ENCODE assay signal across 9 cellular contexts in genomic region chr4:40991908-40992307, GRCh38.
DNase-seq lines count a peak whose midpoint lies in the region; ATAC-seq and TF ChIP-seq lines count a peak whose summit lies in the region.
"Had no signal": no experiment of that assay in that cellular context is flagged by ENCODE, and none has a peak within 500 bp of the region (broad histone marks: within the 10 kb centered on the region; RNA-seq: fewer than 3 reads in every experiment).

No MANE protein-coding gene starts in this region.

- ATAC-seq in GM18517 (IDR thresholded peaks at IDR 0.05; ENCODE audit: unreplicated experiment), result peak; percentile 75
- ATAC-seq in GM21576 (IDR thresholded peaks at IDR 0.05; ENCODE audit: unreplicated experiment), result peak; percentile 56
- peak; percentile 59 for ATAC-seq in HG03196 (IDR thresholded peaks at IDR 0.05; ENCODE audit: unreplicated experiment)
- ATAC-seq in foreskin keratinocyte, result no peak
- no peak for ATAC-seq in psoas muscle
- ATAC-seq: activated CD8-positive, alpha-beta T cell treated with anti-CD3 and anti-CD28 coated beads, Interleukin-2, amount 10 ng/mL, durations not matched to agents 7 days and 5 days had no signal

- DNase-seq in foreskin keratinocyte (no peak), psoas muscle (no peak), NCI-H82 treated with DMSO at 0.1 percent for 48 hours (lab: John Stamatoyannopoulos, UW; ENCODE audit: unreplicated experiment) (no peak), epidermal melanocyte (ENCODE audit: insufficient read length, low spot score) (no peak), COLO668 (lab: John Stamatoyannopoulos, UW; ENCODE audit: unreplicated experiment) (no peak)

- H3K27me3 ChIP-seq in foreskin keratinocyte (no peaks in the 10 kb centered on the region), psoas muscle (ENCODE audit: insufficient read depth in 3 of 3, low read length in 2 of 3) (no peaks in the 10 kb centered on the region)

- intact Hi-C loops in psoas muscle (cut with DNase I), result no loop called here

- no peak overlapping the region for H3K4me3 ChIP-seq in psoas muscle

- H3K9me3 ChIP-seq in psoas muscle, result no peaks in the 10 kb centered on the region

- H3K4me1 ChIP-seq in foreskin keratinocyte (peaks cover 46% of the 10 kb centered on the region), psoas muscle (no peaks in the 10 kb centered on the region)

- no peak for TF ChIP-seq CTCF in foreskin keratinocyte (conservative IDR thresholded peaks at IDR 0.05)
- no peak for TF ChIP-seq CTCF in psoas muscle (IDR thresholded peaks at IDR 0.05)

- 88 to 92% (median 90%) methylated on average over 3 of the region's 3 CpGs for WGBS in psoas muscle, 3 donors

- peak overlapping the region; percentile 81 for H3K27ac ChIP-seq in foreskin keratinocyte
- no peak overlapping the region for H3K27ac ChIP-seq in psoas muscle

- H3K36me3 ChIP-seq in psoas muscle (ENCODE audit: insufficient read depth in 1 of 2, low read depth in 1 of 2), result no peaks in the 10 kb centered on the region

Comparison
In these comparisons a context has a peak if more than half of its experiments do, and no peak if none do; other contexts are left out.
1. ATAC-seq: peak in GM18517 (single experiment), GM21576 (single experiment) and HG03196 (single experiment); none in foreskin keratinocyte (single experiment) and psoas muscle (0 of 4).